In genomic region chr1:99755664-99756063, GRCh38 we compare ENCODE assay signal across 19 cellular contexts. TPM values are rescaled to one million over a fixed set of nuclear protein-coding genes. Genes with fewer than 3 reads are reported as not detected.
DNase-seq lines count a peak whose midpoint lies in the region; ATAC-seq and TF ChIP-seq lines count a peak whose summit lies in the region.
"Had no signal": no experiment of that assay in that cellular context is flagged by ENCODE, and none has a peak within 500 bp of the region (broad histone marks: within the 10 kb centered on the region; RNA-seq: fewer than 3 reads in every experiment).

No MANE protein-coding gene starts in this region.

- H3K79me2 ChIP-seq in ACC112 (ENCODE audit: control insufficient read depth, insufficient read depth, low read length, unreplicated experiment) (no peaks in the 10 kb centered on the region), HCT116 (ENCODE audit: insufficient read depth, low read length) (peaks cover 48% of the 10 kb centered on the region)

- H3K4me2 ChIP-seq in HCT116 (ENCODE audit: low read length), result peak overlapping the region; percentile 59

- TF ChIP-seq RAD21 in HCT116 (IDR thresholded peaks at IDR 0.05; ENCODE audit: low read depth), result no peak

- ATAC-seq in HCT116 (no peak), right lobe of liver (no peak), HG02642 (IDR thresholded peaks at IDR 0.05; ENCODE audit: poor library complexity, unreplicated experiment) (no peak), HG02885 (IDR thresholded peaks at IDR 0.05; ENCODE audit: poor library complexity, unreplicated experiment) (no peak), right cardiac atrium (no peak)

- DNase-seq in HCT116 (ENCODE audit: low read depth, low spot score), result no peak
- no peak for DNase-seq in adrenal gland
- DNase-seq in right lobe of liver, result no peak
- no peak for DNase-seq in right cardiac atrium
- DNase-seq: ACHN, COR-L47, DMS153, H9, NCI-H1092, NCI-H146, NCI-H2081, NCI-H510A, NCI-H774, Peyer's patch, Right ventricle myocardium superior had no signal

- WGBS in adrenal gland, 4 donors, result 26 to 44% (median 36%) methylated on average over 2 of the region's 2 CpGs
- 55% methylated on average over 2 of the region's 2 CpGs for WGBS in right lobe of liver (ENCODE audit: insufficient coverage, low coverage, low lambda C conversion rate, missing lambda C conversion rate)
- WGBS in right cardiac atrium, result 75% methylated on average over 2 of the region's 2 CpGs

- H4K20me1 ChIP-seq in HCT116 (ENCODE audit: insufficient read depth), result no peaks in the 10 kb centered on the region

- RAD21 ChIA-PET in HCT116 (lab: Charles Lee; ENCODE audit: low non-redundant PET in 1 of 2, low total read pairs in 2 of 2, uncharacterized antibody in 2 of 2, unreplicated experiment in 2 of 2), result no interaction called here

- CTCF ChIA-PET in HCT116 (lab: Charles Lee), result interaction anchor here (1.1 kb wide), 1 partner anchor 701 kb away, joined by 3 read pairs; no protein-coding TSS in a partner anchor

- no peaks in the 10 kb centered on the region for H3K9me2 ChIP-seq in HCT116 (ENCODE audit: insufficient read depth)

- TF ChIP-seq POLR2A in HCT116 (IDR thresholded peaks at IDR 0.05; ENCODE audit: borderline replicate concordance, extremely low read depth, insufficient read depth, insufficient read length) (no peak), adrenal gland (IDR thresholded peaks at IDR 0.05) (no peak), right lobe of liver (IDR thresholded peaks at IDR 0.05) (no peak)

- H3K9me3 ChIP-seq in HCT116 (ENCODE audit: control insufficient read depth in 1 of 2, insufficient read depth in 1 of 2, low read depth in 1 of 2, low read length in 2 of 2) (no peaks in the 10 kb centered on the region), adrenal gland (replicated peaks in 1 of 3) (peaks cover 0 to 10% (median 0%) of the 10 kb centered on the region in 3 donors), right lobe of liver (no peaks in the 10 kb centered on the region), right cardiac atrium (ENCODE audit: control insufficient read depth, low read length) (no peaks in the 10 kb centered on the region)
- H3K9me3 ChIP-seq: Peyer's patch had no signal

- H2AFZ ChIP-seq in ACC112 (ENCODE audit: low read length, unreplicated experiment) (peak overlapping the region; percentile 37), HCT116 (ENCODE audit: low read depth, low read length, poor library complexity, severe bottlenecking) (no peak overlapping the region)

- TF ChIP-seq CTCF in HCT116 (IDR thresholded peaks at IDR 0.05 in 2 of 3, conservative IDR thresholded peaks at IDR 0.05 in 1 of 3; ENCODE audit: borderline replicate concordance in 1 of 3, insufficient read depth in 1 of 3, low read depth in 2 of 3, low read length in 2 of 3) (no peak), adrenal gland (IDR thresholded peaks at IDR 0.05) (no peak), right lobe of liver (IDR thresholded peaks at IDR 0.05) (no peak)

- H3K4me3 ChIP-seq in ACC112 (ENCODE audit: low read depth, low read length) (peak overlapping the region; percentile 16; the same call in 1 of the 2 replicates), HCT116 (replicated peaks in 1 of 2; ENCODE audit: low read depth in 1 of 2, low read length in 2 of 2) (peak overlapping the region in 1 of 2 experiments; percentile 8; a peak in 1 of 4 replicates), adrenal gland (no peak overlapping the region), right lobe of liver (no peak overlapping the region), right cardiac atrium (ENCODE audit: low read length) (no peak overlapping the region)
- H3K4me3 ChIP-seq: Peyer's patch had no signal

- intact Hi-C loops in HCT116 (cut with micrococcal nuclease) (no loop called here), adrenal gland (cut with DNase I) (no loop called here), right lobe of liver (cut with DNase I) (no loop called here), right cardiac atrium (cut with DNase I) (no loop called here)

- H3K9ac ChIP-seq in HCT116 (ENCODE audit: low read length), result no peak overlapping the region

- BruUV-seq in HCT116 (replicated peaks; lab: Mats Ljungman, UMichigan), result no TSS peak

- H3K27me3 ChIP-seq in ACC112 (ENCODE audit: insufficient read depth, low read length) (no peaks in the 10 kb centered on the region), HCT116 (ENCODE audit: insufficient read depth, low read length) (no peaks in the 10 kb centered on the region), adrenal gland (no peaks in the 10 kb centered on the region), right lobe of liver (no peaks in the 10 kb centered on the region), right cardiac atrium (ENCODE audit: control insufficient read depth, insufficient read depth) (no peaks in the 10 kb centered on the region)
- H3K27me3 ChIP-seq: Peyer's patch had no signal

- H3K36me3 ChIP-seq in ACC112 (ENCODE audit: insufficient read depth, low read length), result no peaks in the 10 kb centered on the region
- no peaks in the 10 kb centered on the region for H3K36me3 ChIP-seq in HCT116 (ENCODE audit: control insufficient read depth in 1 of 2, insufficient read depth in 2 of 2, low read length in 2 of 2)
- no peaks in the 10 kb centered on the region for H3K36me3 ChIP-seq in adrenal gland (replicated peaks in 1 of 2)
- no peaks in the 10 kb centered on the region for H3K36me3 ChIP-seq in right lobe of liver
- H3K36me3 ChIP-seq: Peyer's patch had no signal

- POLR2A ChIA-PET in HCT116 (lab: Charles Lee), result interaction anchor here (4.1 kb wide), 1 partner anchor 10 kb away, joined by 16 read pairs; the partner anchor contains the start of gene FRRS1

- H3K4me1 ChIP-seq in ACC112 (ENCODE audit: control insufficient read depth, insufficient read depth, low read length, unreplicated experiment) (peaks cover 38% of the 10 kb centered on the region), HCT116 (ENCODE audit: control insufficient read depth in 1 of 2, insufficient read depth in 2 of 2, low read length in 2 of 2) (peaks cover 10 to 66% of the 10 kb centered on the region in 2 experiments; a peak in 3 of 4 replicates), adrenal gland (replicated peaks in 1 of 2) (peaks cover 47 to 50% of the 10 kb centered on the region in 2 donors), right lobe of liver (peaks cover 0 to 72% (median 17%) of the 10 kb centered on the region in 4 donors), right cardiac atrium (ENCODE audit: control insufficient read depth, insufficient read depth, low read length) (peaks cover 1% of the 10 kb centered on the region)
- H3K4me1 ChIP-seq: Peyer's patch had no signal

- H3K27ac ChIP-seq in ACC112 (ENCODE audit: low read depth, low read length) (no peak overlapping the region), HCT116 (ENCODE audit: low read depth, low read length) (peak overlapping the region; percentile 40; the same call in 1 of the 2 replicates), adrenal gland (peak overlapping the region in 3 of 5 donors; percentile 50 to 67 (median 51)), right lobe of liver (peak overlapping the region in 2 of 3 donors; percentile 1 to 5), right cardiac atrium (ENCODE audit: low read length) (no peak overlapping the region)
- H3K27ac ChIP-seq: HL-60, Peyer's patch had no signal

TF ChIP-seq in HCT116, 20 proteins besides CTCF, POLR2A, EP300 and RAD21:
- no peak for TF ChIP-seq SP1 (IDR thresholded peaks at IDR 0.05; ENCODE audit: low read depth)
- no peak for TF ChIP-seq ATF3 (IDR thresholded peaks at IDR 0.05)
- TF ChIP-seq FOSL1 (IDR thresholded peaks at IDR 0.05; ENCODE audit: low read depth), result peak; percentile 41; the same call in 1 of the 2 replicates
- peak; percentile 20; the same call in 1 of the 2 replicates for TF ChIP-seq JUND (IDR thresholded peaks at IDR 0.05)

RNA-seq across cellular contexts. Expression of gene FRRS1, which starts 10.8 kb away (rescaled TPM):
- total RNA-seq in HCT116 (2021; ENCODE audit: unreplicated experiment) (19.8 TPM), adrenal gland (10 to 100 TPM in 7 of 8 donors, 1 to 10 TPM in 1; 9.2 to 26.8 (median 17.3) TPM), right lobe of liver (10 to 100 TPM; 19.6 to 44.0 (median 31.4) TPM), right cardiac atrium (1 to 10 TPM; 6.3 to 7.6 (median 6.9) TPM)
- 6.0 and 9.6 TPM in 2 replicates for polyA plus RNA-seq in HCT116 (2012)
- polyA plus RNA-seq in adrenal gland (1 to 10 TPM in 2 of 3 donors, under 1 TPM in 1; 0.81 to 8.6 (median 1.6) TPM), right cardiac atrium (1.4 TPM)

Comparison
In these comparisons a context has a peak if more than half of its experiments do, and no peak if none do; other contexts are left out.
1. H3K27ac ChIP-seq: peak in HCT116 (single experiment), adrenal gland (3 of 5) and right lobe of liver (2 of 3); none in ACC112 (single experiment) and right cardiac atrium (single experiment).